Comparison of ENCODE assay signal across 9 cellular contexts in genomic region chr18:56869189-56869777, GRCh38.
DNase-seq lines count a peak whose midpoint lies in the region; ATAC-seq and TF ChIP-seq lines count a peak whose summit lies in the region.
"Had no signal": no experiment of that assay in that cellular context is flagged by ENCODE, and none has a peak within 500 bp of the region (broad histone marks: within the 10 kb centered on the region; RNA-seq: fewer than 3 reads in every experiment).

No MANE protein-coding gene starts in this region.

- no peaks in the 10 kb centered on the region for H3K36me3 Mint-ChIP-seq in type B pancreatic cell
- H3K36me3 Mint-ChIP-seq in activated T-cell treated with anti-CD3 and anti-CD28 coated beads, Interleukin-2, amount 50 U/mL, for 24 hours (ENCODE audit: low read depth): no peaks in the 10 kb centered on the region

- no peak overlapping the region for H3K27ac Mint-ChIP-seq in type B pancreatic cell
- no peak overlapping the region for H3K27ac Mint-ChIP-seq in activated T-cell treated with anti-CD3 and anti-CD28 coated beads, Interleukin-2, amount 50 U/mL, for 24 hours
- H3K27ac Mint-ChIP-seq: stimulated activated naive CD8-positive, alpha-beta T cell treated with anti-CD3 and anti-CD28 coated beads, Interleukin-15, Interleukin-2, amounts not matched to agents 100 ng/mL and 50 ng/mL, for 24 hours had no signal

- peak; percentile 59 for DNase-seq in ACHN
- DNase-seq in NCI-H226: peak; percentile 7
- DNase-seq in amniotic stem cell (lab: John Stamatoyannopoulos, UW): peak; percentile 57
- DNase-seq in iris pigment epithelial cell (ENCODE audit: low read depth): peak; percentile 75
- DNase-seq in type B pancreatic cell (ENCODE audit: extremely low spot score, unreplicated experiment): no peak
- DNase-seq in activated T-cell treated with anti-CD3 and anti-CD28 coated beads, Interleukin-2, amount 50 U/mL, for 24 hours: no peak

- in situ Hi-C loops in ACHN (cut with HindIII; ENCODE audit: low pct_ligation_motif_present, low pct_unique_long_range_greater_than_20kb, low sequenced_read_pairs): no loop called here

- no peak overlapping the region for H3K4me3 Mint-ChIP-seq in type B pancreatic cell
- no peak overlapping the region for H3K4me3 Mint-ChIP-seq in activated T-cell treated with anti-CD3 and anti-CD28 coated beads, Interleukin-2, amount 50 U/mL, for 24 hours
- H3K4me3 Mint-ChIP-seq: stimulated activated naive CD8-positive, alpha-beta T cell treated with anti-CD3 and anti-CD28 coated beads, Interleukin-15, Interleukin-2, amounts not matched to agents 100 ng/mL and 50 ng/mL, for 24 hours had no signal

- no peak overlapping the region for H3K4me3 ChIP-seq in GM12875 (ENCODE audit: low read depth, low read length)

- H3K27me3 Mint-ChIP-seq in type B pancreatic cell: no peaks in the 10 kb centered on the region
- no peaks in the 10 kb centered on the region for H3K27me3 Mint-ChIP-seq in activated T-cell treated with anti-CD3 and anti-CD28 coated beads, Interleukin-2, amount 50 U/mL, for 24 hours
- H3K27me3 Mint-ChIP-seq: stimulated activated naive CD8-positive, alpha-beta T cell treated with anti-CD3 and anti-CD28 coated beads, Interleukin-15, Interleukin-2, amounts not matched to agents 100 ng/mL and 50 ng/mL, for 24 hours had no signal

- ATAC-seq in HG03139 (IDR thresholded peaks at IDR 0.05; ENCODE audit: unreplicated experiment): peak; percentile 56

- no peaks in the 10 kb centered on the region for H3K9me3 Mint-ChIP-seq in type B pancreatic cell
- no peaks in the 10 kb centered on the region for H3K9me3 Mint-ChIP-seq in activated T-cell treated with anti-CD3 and anti-CD28 coated beads, Interleukin-2, amount 50 U/mL, for 24 hours
- H3K9me3 Mint-ChIP-seq: stimulated activated naive CD8-positive, alpha-beta T cell treated with anti-CD3 and anti-CD28 coated beads, Interleukin-15, Interleukin-2, amounts not matched to agents 100 ng/mL and 50 ng/mL, for 24 hours had no signal

- TF ChIP-seq CTCF in GM12875 (IDR thresholded peaks at IDR 0.05; ENCODE audit: borderline replicate concordance, insufficient read depth, low read depth, low read length) (peak; percentile 67; the same call in 1 of the 2 replicates), type B pancreatic cell (conservative IDR thresholded peaks at IDR 0.05) (peak; percentile 82)

- peaks cover 11% of the 10 kb centered on the region for H3K4me1 Mint-ChIP-seq in type B pancreatic cell (ENCODE audit: unreplicated experiment)
- peaks cover 21% of the 10 kb centered on the region for H3K4me1 Mint-ChIP-seq in activated T-cell treated with anti-CD3 and anti-CD28 coated beads, Interleukin-2, amount 50 U/mL, for 24 hours (ENCODE audit: low read depth)

Comparison
In these comparisons a context has a peak if more than half of its experiments do, and no peak if none do; other contexts are left out.
1. DNase-seq: peak in ACHN (single experiment), NCI-H226 (single experiment), amniotic stem cell (single experiment) and iris pigment epithelial cell (single experiment); none in type B pancreatic cell (single experiment) and activated T-cell treated with anti-CD3 and anti-CD28 coated beads, Interleukin-2, amount 50 U/mL, for 24 hours (single experiment).